In the genomic region with DNA sequence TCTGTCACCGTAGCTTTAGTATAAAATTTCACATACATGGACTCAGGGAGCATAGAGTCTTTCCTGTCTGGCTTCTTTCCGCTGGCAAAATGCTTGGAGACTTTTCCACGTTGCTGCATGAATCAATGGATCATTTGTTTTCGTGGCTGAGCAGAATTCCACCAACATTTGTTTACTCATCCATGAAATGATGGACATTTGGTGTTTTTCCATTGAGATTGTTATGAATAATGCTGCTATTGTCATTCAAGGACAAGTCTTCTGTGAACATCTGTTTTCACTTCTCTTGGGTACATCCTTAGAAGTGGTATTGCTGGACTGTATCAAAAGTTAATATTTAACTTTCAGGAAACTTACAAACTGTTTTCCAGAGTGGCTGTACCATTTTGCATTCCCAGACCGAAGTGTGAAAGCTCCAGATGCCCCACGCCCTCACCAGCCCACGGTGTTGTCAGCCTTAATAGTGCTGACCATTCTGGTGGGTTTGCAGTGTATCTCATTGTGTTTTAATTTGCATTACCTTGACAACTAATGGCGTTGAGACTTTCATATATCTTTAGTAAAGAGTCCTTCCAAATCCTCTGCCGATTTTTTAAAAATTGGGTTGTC, we compare ENCODE assay signal across 1 cellular context.
TF ChIP-seq lines count a peak whose summit lies in the region.

No MANE protein-coding gene starts in this region.

TF ChIP-seq in HepG2, 621 proteins besides CTCF, POLR2A, EP300 and RAD21 (continued from another document and continues in another):
- TF ChIP-seq, protein P1, sequence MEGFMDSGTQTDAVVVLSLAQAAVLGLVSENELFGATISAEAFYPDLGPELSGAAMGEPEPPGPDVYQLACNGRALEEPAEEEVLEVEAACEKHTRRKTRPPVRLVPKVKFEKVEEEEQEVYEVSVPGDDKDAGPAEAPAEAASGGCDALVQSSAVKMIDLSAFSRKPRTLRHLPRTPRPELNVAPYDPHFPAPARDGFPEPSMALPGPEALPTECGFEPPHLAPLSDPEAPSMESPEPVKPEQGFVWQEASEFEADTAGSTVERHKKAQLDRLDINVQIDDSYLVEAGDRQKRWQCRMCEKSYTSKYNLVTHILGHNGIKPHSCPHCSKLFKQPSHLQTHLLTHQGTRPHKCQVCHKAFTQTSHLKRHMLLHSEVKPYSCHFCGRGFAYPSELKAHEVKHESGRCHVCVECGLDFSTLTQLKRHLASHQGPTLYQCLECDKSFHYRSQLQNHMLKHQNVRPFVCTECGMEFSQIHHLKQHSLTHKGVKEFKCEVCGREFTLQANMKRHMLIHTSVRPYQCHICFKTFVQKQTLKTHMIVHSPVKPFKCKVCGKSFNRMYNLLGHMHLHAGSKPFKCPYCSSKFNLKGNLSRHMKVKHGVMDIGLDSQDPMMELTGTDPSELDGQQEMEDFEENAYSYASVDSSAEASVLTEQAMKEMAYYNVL (CRISPR knock-in tag; IDR thresholded peaks at IDR 0.05; ENCODE audit: borderline replicate concordance) = peak; percentile 75
- TF ChIP-seq, protein P2, sequence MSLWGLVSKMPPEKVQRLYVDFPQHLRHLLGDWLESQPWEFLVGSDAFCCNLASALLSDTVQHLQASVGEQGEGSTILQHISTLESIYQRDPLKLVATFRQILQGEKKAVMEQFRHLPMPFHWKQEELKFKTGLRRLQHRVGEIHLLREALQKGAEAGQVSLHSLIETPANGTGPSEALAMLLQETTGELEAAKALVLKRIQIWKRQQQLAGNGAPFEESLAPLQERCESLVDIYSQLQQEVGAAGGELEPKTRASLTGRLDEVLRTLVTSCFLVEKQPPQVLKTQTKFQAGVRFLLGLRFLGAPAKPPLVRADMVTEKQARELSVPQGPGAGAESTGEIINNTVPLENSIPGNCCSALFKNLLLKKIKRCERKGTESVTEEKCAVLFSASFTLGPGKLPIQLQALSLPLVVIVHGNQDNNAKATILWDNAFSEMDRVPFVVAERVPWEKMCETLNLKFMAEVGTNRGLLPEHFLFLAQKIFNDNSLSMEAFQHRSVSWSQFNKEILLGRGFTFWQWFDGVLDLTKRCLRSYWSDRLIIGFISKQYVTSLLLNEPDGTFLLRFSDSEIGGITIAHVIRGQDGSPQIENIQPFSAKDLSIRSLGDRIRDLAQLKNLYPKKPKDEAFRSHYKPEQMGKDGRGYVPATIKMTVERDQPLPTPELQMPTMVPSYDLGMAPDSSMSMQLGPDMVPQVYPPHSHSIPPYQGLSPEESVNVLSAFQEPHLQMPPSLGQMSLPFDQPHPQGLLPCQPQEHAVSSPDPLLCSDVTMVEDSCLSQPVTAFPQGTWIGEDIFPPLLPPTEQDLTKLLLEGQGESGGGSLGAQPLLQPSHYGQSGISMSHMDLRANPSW (CRISPR knock-in tag; IDR thresholded peaks at IDR 0.05; ENCODE audit: borderline replicate concordance) = no peak
- TF ChIP-seq HDAC1 (CRISPR knock-in tag; IDR thresholded peaks at IDR 0.05) = peak; percentile 12; the same call in 1 of the 2 replicates
- TF ChIP-seq FOXO1 (CRISPR knock-in tag; IDR thresholded peaks at IDR 0.05) = peak; percentile 24; the same call in 1 of the 2 replicates
- no peak for TF ChIP-seq SIN3B (IDR thresholded peaks at IDR 0.05; ENCODE audit: low read length)
- TF ChIP-seq NRL (CRISPR knock-in tag; IDR thresholded peaks at IDR 0.05; ENCODE audit: borderline replicate concordance) = no peak
- TF ChIP-seq ZMYM4 (CRISPR knock-in tag; IDR thresholded peaks at IDR 0.05) = peak; percentile 44
- TF ChIP-seq TBX2 (CRISPR knock-in tag; IDR thresholded peaks at IDR 0.05; ENCODE audit: borderline replicate concordance) = peak; percentile 75; the same call in 1 of the 2 replicates
- TF ChIP-seq, protein P3, sequence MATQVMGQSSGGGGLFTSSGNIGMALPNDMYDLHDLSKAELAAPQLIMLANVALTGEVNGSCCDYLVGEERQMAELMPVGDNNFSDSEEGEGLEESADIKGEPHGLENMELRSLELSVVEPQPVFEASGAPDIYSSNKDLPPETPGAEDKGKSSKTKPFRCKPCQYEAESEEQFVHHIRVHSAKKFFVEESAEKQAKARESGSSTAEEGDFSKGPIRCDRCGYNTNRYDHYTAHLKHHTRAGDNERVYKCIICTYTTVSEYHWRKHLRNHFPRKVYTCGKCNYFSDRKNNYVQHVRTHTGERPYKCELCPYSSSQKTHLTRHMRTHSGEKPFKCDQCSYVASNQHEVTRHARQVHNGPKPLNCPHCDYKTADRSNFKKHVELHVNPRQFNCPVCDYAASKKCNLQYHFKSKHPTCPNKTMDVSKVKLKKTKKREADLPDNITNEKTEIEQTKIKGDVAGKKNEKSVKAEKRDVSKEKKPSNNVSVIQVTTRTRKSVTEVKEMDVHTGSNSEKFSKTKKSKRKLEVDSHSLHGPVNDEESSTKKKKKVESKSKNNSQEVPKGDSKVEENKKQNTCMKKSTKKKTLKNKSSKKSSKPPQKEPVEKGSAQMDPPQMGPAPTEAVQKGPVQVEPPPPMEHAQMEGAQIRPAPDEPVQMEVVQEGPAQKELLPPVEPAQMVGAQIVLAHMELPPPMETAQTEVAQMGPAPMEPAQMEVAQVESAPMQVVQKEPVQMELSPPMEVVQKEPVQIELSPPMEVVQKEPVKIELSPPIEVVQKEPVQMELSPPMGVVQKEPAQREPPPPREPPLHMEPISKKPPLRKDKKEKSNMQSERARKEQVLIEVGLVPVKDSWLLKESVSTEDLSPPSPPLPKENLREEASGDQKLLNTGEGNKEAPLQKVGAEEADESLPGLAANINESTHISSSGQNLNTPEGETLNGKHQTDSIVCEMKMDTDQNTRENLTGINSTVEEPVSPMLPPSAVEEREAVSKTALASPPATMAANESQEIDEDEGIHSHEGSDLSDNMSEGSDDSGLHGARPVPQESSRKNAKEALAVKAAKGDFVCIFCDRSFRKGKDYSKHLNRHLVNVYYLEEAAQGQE (IDR thresholded peaks at IDR 0.05; ENCODE audit: borderline replicate concordance in 1 of 2, low read depth in 1 of 2, low read length in 2 of 2) = no peak
- TF ChIP-seq MAFG (CRISPR knock-in tag; IDR thresholded peaks at IDR 0.05) = no peak
- TF ChIP-seq THAP11 (CRISPR knock-in tag; IDR thresholded peaks at IDR 0.05) = peak; percentile 40
- 0 out of 2 replicates have a peak, but pooled peaks have one; percentile 21 for TF ChIP-seq NFKBIZ (CRISPR knock-in tag; IDR thresholded peaks at IDR 0.05)
- TF ChIP-seq, protein P4, sequence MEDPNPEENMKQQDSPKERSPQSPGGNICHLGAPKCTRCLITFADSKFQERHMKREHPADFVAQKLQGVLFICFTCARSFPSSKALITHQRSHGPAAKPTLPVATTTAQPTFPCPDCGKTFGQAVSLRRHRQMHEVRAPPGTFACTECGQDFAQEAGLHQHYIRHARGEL (CRISPR knock-in tag; IDR thresholded peaks at IDR 0.05) = no peak
- peak; percentile 37; the same call in 1 of the 2 replicates for TF ChIP-seq TCF7 (IDR thresholded peaks at IDR 0.05; ENCODE audit: low read depth)
- TF ChIP-seq, protein P5, sequence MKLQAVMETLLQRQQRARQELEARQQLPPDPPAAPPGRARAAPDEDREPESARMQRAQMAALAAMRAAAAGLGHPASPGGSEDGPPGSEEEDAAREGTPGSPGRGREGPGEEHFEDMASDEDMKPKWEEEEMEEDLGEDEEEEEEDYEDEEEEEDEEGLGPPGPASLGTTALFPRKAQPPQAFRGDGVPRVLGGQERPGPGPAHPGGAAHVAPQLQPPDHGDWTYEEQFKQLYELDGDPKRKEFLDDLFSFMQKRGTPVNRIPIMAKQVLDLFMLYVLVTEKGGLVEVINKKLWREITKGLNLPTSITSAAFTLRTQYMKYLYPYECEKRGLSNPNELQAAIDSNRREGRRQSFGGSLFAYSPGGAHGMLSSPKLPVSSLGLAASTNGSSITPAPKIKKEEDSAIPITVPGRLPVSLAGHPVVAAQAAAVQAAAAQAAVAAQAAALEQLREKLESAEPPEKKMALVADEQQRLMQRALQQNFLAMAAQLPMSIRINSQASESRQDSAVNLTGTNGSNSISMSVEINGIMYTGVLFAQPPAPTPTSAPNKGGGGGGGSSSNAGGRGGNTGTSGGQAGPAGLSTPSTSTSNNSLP (IDR thresholded peaks at IDR 0.05; ENCODE audit: low read depth, low read length) = peak; percentile 44; the same call in 1 of the 2 replicates
- no peak for TF ChIP-seq POLR2AphosphoS2 (IDR thresholded peaks at IDR 0.05; ENCODE audit: low read depth, low read length)
- no peak for TF ChIP-seq ZNF121 (CRISPR knock-in tag; IDR thresholded peaks at IDR 0.05)
- no peak for TF ChIP-seq ZBTB8A (CRISPR knock-in tag; IDR thresholded peaks at IDR 0.05; ENCODE audit: borderline replicate concordance, low read depth)
- TF ChIP-seq MAFF (IDR thresholded peaks at IDR 0.05; ENCODE audit: low read depth, low read length) = no peak
- TF ChIP-seq ZIK1 (CRISPR knock-in tag; IDR thresholded peaks at IDR 0.05; ENCODE audit: borderline replicate concordance, low read depth) = no peak
- TF ChIP-seq, protein P6, sequence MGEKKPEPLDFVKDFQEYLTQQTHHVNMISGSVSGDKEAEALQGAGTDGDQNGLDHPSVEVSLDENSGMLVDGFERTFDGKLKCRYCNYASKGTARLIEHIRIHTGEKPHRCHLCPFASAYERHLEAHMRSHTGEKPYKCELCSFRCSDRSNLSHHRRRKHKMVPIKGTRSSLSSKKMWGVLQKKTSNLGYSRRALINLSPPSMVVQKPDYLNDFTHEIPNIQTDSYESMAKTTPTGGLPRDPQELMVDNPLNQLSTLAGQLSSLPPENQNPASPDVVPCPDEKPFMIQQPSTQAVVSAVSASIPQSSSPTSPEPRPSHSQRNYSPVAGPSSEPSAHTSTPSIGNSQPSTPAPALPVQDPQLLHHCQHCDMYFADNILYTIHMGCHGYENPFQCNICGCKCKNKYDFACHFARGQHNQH (CRISPR knock-in tag; IDR thresholded peaks at IDR 0.05) = peak; percentile 54
- TF ChIP-seq NFIC (IDR thresholded peaks at IDR 0.05; ENCODE audit: low read length) = peak; percentile 65; the same call in 1 of the 2 replicates
- TF ChIP-seq ZC3H13 (CRISPR knock-in tag; IDR thresholded peaks at IDR 0.05) = no peak
- TF ChIP-seq, protein P7, sequence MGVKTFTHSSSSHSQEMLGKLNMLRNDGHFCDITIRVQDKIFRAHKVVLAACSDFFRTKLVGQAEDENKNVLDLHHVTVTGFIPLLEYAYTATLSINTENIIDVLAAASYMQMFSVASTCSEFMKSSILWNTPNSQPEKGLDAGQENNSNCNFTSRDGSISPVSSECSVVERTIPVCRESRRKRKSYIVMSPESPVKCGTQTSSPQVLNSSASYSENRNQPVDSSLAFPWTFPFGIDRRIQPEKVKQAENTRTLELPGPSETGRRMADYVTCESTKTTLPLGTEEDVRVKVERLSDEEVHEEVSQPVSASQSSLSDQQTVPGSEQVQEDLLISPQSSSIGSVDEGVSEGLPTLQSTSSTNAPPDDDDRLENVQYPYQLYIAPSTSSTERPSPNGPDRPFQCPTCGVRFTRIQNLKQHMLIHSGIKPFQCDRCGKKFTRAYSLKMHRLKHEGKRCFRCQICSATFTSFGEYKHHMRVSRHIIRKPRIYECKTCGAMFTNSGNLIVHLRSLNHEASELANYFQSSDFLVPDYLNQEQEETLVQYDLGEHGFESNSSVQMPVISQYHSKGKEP (CRISPR knock-in tag; IDR thresholded peaks at IDR 0.05) = no peak
- no peak for TF ChIP-seq SMC3 (IDR thresholded peaks at IDR 0.05; ENCODE audit: low read length)
- TF ChIP-seq, protein P8, sequence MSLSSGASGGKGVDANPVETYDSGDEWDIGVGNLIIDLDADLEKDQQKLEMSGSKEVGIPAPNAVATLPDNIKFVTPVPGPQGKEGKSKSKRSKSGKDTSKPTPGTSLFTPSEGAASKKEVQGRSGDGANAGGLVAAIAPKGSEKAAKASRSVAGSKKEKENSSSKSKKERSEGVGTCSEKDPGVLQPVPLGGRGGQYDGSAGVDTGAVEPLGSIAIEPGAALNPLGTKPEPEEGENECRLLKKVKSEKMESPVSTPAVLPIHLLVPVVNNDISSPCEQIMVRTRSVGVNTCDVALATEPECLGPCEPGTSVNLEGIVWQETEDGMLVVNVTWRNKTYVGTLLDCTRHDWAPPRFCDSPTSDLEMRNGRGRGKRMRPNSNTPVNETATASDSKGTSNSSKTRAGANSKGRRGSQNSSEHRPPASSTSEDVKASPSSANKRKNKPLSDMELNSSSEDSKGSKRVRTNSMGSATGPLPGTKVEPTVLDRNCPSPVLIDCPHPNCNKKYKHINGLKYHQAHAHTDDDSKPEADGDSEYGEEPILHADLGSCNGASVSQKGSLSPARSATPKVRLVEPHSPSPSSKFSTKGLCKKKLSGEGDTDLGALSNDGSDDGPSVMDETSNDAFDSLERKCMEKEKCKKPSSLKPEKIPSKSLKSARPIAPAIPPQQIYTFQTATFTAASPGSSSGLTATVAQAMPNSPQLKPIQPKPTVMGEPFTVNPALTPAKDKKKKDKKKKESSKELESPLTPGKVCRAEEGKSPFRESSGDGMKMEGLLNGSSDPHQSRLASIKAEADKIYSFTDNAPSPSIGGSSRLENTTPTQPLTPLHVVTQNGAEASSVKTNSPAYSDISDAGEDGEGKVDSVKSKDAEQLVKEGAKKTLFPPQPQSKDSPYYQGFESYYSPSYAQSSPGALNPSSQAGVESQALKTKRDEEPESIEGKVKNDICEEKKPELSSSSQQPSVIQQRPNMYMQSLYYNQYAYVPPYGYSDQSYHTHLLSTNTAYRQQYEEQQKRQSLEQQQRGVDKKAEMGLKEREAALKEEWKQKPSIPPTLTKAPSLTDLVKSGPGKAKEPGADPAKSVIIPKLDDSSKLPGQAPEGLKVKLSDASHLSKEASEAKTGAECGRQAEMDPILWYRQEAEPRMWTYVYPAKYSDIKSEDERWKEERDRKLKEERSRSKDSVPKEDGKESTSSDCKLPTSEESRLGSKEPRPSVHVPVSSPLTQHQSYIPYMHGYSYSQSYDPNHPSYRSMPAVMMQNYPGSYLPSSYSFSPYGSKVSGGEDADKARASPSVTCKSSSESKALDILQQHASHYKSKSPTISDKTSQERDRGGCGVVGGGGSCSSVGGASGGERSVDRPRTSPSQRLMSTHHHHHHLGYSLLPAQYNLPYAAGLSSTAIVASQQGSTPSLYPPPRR (CRISPR knock-in tag; IDR thresholded peaks at IDR 0.05; ENCODE audit: borderline replicate concordance) = peak; percentile 39; the same call in 1 of the 2 replicates
- 0 out of 2 replicates have a peak, but pooled peaks have one; percentile 30 for TF ChIP-seq KDM6A (CRISPR knock-in tag; IDR thresholded peaks at IDR 0.05; ENCODE audit: low read depth)
- TF ChIP-seq SP2 (CRISPR knock-in tag; IDR thresholded peaks at IDR 0.05) = no peak
- TF ChIP-seq RBM39 (IDR thresholded peaks at IDR 0.05; ENCODE audit: low read depth, low read length, poor library complexity, severe bottlenecking) = no peak
- peak; percentile 47; the same call in 1 of the 2 replicates for TF ChIP-seq ZNF331 (CRISPR knock-in tag; IDR thresholded peaks at IDR 0.05)
- 0 out of 2 replicates have a peak, but pooled peaks have one; percentile 32 for TF ChIP-seq ZFP37 (CRISPR knock-in tag; IDR thresholded peaks at IDR 0.05; ENCODE audit: borderline replicate concordance)
- no peak for TF ChIP-seq KMT2A (CRISPR knock-in tag; IDR thresholded peaks at IDR 0.05)
- TF ChIP-seq ZNF484 (CRISPR knock-in tag; IDR thresholded peaks at IDR 0.05; ENCODE audit: borderline replicate concordance, low read depth) = no peak
- TF ChIP-seq ZNF775 (CRISPR knock-in tag; IDR thresholded peaks at IDR 0.05; ENCODE audit: borderline replicate concordance) = no peak
- TF ChIP-seq RARA (CRISPR knock-in tag; IDR thresholded peaks at IDR 0.05) = 0 out of 2 replicates have a peak, but pooled peaks have one; percentile 10
- no peak for TF ChIP-seq PCBP1 (IDR thresholded peaks at IDR 0.05; ENCODE audit: borderline replicate concordance, low read depth, low read length)
- TF ChIP-seq ZSCAN20 (CRISPR knock-in tag; IDR thresholded peaks at IDR 0.05; ENCODE audit: borderline replicate concordance) = no peak
- TF ChIP-seq, protein P9, sequence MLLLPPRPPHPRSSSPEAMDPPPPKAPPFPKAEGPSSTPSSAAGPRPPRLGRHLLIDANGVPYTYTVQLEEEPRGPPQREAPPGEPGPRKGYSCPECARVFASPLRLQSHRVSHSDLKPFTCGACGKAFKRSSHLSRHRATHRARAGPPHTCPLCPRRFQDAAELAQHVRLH (CRISPR knock-in tag; IDR thresholded peaks at IDR 0.05; ENCODE audit: borderline replicate concordance, low read depth) = no peak; the same call in 1 of the 2 replicates
- TF ChIP-seq RCOR2 (CRISPR knock-in tag; IDR thresholded peaks at IDR 0.05) = 0 out of 2 replicates have a peak, but pooled peaks have one; percentile 28
- TF ChIP-seq RORA (CRISPR knock-in tag; IDR thresholded peaks at IDR 0.05) = no peak
- TF ChIP-seq ZNF776 (CRISPR knock-in tag; IDR thresholded peaks at IDR 0.05) = no peak
